15 cellular contexts compared by ENCODE assay signal in the genomic region with DNA sequence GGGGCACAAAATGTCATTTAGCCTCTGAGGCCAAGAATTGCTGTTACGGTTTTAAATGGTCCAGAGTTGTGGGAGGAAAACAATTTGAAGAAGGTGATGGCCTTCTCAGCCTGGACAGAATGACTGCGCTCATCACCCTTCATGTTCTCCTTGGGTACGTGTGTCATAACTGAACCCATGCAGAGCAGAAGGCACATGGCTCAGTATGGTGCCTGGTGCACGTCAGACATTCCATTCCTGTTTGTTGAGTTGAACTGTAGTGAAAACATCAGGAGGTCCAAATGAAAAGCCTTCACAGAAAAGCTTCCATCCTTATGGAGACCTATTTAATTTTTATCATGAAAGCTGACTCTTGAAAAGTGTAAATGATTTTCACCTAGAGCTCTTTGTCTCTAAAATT.
"Had no signal": no experiment of that assay in that cellular context is flagged by ENCODE, and none has a peak within 500 bp of the region (broad histone marks: within the 10 kb centered on the region; RNA-seq: fewer than 3 reads in every experiment).

No MANE protein-coding gene starts in this region.

- H3K36me3 ChIP-seq: esophagus squamous epithelium, neutrophil had no signal

- DNase-seq: effector memory CD8-positive, alpha-beta T cell; esophagus squamous epithelium; foreskin keratinocyte; head of caudate nucleus; hippocampal formation; kidney glomerular epithelial cell; mucosa of descending colon; naive thymus-derived CD8-positive, alpha-beta T cell; right cardiac atrium; small intestine; stimulated activated CD4-positive, alpha-beta T cell treated with anti-CD3 and anti-CD28 coated beads, Interleukin-2, amount 100 ng/mL, for 48 hours; stimulated activated naive CD4-positive, alpha-beta T cell treated with Interleukin-2 at 50 U/mL for 16 hours had no signal

- H3K9me3 ChIP-seq: esophagus squamous epithelium, mucosa of descending colon, neutrophil had no signal

- H3K27ac ChIP-seq: epithelial cell of prostate, esophagus squamous epithelium, foreskin keratinocyte, neutrophil had no signal

- H3K4me1 ChIP-seq: esophagus squamous epithelium had no signal

- H3K27me3 ChIP-seq: esophagus squamous epithelium, foreskin keratinocyte, neutrophil had no signal

- H3K4me3 ChIP-seq: esophagus squamous epithelium, mucosa of descending colon had no signal

- ATAC-seq: effector memory CD8-positive, alpha-beta T cell; foreskin keratinocyte; mucosa of descending colon; naive thymus-derived CD8-positive, alpha-beta T cell; right cardiac atrium had no signal

- FAIRE-seq: small intestine, urothelium cell line had no signal
